Comparison of ENCODE assay signal across 8 cellular contexts in the genomic region with DNA sequence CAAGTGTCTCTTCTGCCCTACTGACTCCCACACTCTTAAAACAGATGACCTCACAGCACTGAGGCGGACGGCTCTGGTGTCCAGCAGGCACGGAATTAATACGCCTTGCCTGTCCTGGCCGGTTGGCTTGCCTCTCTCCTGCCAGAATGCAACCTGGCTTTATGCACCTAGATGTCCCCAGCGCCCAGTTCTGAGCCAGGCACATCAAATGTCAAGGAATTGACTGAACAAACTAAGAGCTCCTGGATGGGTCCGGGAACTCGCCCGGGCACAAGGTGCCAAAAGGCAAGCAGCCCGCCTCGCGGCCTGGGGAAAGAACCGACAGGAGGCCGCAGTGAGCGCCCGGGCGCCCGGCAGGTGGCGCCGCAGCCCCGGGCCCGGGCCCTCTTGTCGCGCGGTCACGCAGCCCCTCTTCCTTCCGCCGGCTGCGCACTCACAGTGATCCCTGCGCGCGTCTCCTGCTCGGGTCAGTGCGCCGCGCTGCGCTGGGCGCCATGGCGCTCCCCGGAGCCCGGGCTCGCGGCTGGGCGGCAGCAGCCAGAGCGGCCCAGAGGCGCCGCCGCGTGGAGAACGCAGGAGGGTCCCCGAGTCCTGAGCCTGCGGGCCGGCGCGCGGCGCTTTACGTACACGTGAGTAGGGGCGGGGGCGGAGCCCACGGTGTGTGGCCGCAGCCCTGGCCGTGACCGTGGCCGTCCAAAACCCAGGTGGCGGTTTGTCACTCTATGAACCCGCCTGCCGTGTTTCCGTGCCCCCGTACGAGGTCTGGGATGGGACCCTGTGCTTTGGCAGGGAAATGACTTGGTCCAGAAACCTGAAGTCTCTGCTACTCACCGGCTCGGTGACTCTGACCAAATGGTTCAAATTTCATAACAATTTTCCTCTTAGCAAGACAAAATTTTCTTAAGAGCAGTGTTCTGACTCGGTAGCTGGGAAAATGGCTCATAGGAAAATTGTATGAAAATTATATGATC. TPM values are rescaled to one million over a fixed set of nuclear protein-coding genes. Genes with fewer than 3 reads are reported as not detected.
DNase-seq lines count a peak whose midpoint lies in the region; ATAC-seq and TF ChIP-seq lines count a peak whose summit lies in the region.

A gene (plus strand): TSS at position 470 of the 971 bp plus-strand sequence. CDS start 25 bp downstream, at position 495.

- no peaks in the 10 kb centered on the region for H4K20me1 ChIP-seq in GM23338 (replicated peaks; ENCODE audit: insufficient read depth)

- H3F3A ChIP-seq in GM23338 (replicated peaks; ENCODE audit: low read depth) = 0 out of 2 replicates have a peak, but pooled peaks cover 16% of the 10 kb centered on the region

- H3K27ac ChIP-seq in GM23338 (ENCODE audit: low read depth) = peak within 1 kb of the TSS; percentile 39; the same call in 1 of the 2 replicates

- H3K9me3 Mint-ChIP-seq in GM23338 = no peaks in the 10 kb centered on the region; the same call in 2 of the 3 replicates
- no peaks in the 10 kb centered on the region for H3K9me3 Mint-ChIP-seq in activated T-helper 2 cell treated with anti-CD3 and anti-CD28 coated beads, Interferon-gamma antibody, Interleukin-2, Interleukin-4, amounts not matched to agents 10 μg/mL and 5 μg/mL and 100 μg/mL, durations not matched to agents 14 hours and 24 hours and 36 hours
- H3K9me3 Mint-ChIP-seq in nephron progenitor cell = no peaks in the 10 kb centered on the region
- H3K9me3 Mint-ChIP-seq in stimulated activated naive CD8-positive, alpha-beta T cell treated with anti-CD3 and anti-CD28 coated beads, Interleukin-15, amount 100 ng/mL, for 72 hours = no peaks in the 10 kb centered on the region

- peak within 1 kb of the TSS; percentile 100 for H2AFZ ChIP-seq in GM23338

- intact Hi-C loops in activated T-helper 2 cell treated with anti-CD3 and anti-CD28 coated beads, Interferon-gamma antibody, Interleukin-2, Interleukin-4, amounts not matched to agents 10 μg/mL and 5 μg/mL and 100 μg/mL, durations not matched to agents 14 hours and 24 hours and 36 hours (cut with micrococcal nuclease) = loop anchor here (1.0 to 10.0 kb wide), 3 partner anchors 30 to 274 kb away; a partner anchor contains a TSS

- no peaks in the 10 kb centered on the region for H3K79me2 ChIP-seq in GM23338 (replicated peaks; ENCODE audit: insufficient read depth)

- H3K4me1 Mint-ChIP-seq in GM23338 (peaks cover 16% of the 10 kb centered on the region), nephron progenitor cell (peaks cover 31% of the 10 kb centered on the region)
- H3K4me1 Mint-ChIP-seq in activated T-helper 2 cell treated with anti-CD3 and anti-CD28 coated beads, Interferon-gamma antibody, Interleukin-2, Interleukin-4, amounts not matched to agents 10 μg/mL and 5 μg/mL and 100 μg/mL, durations not matched to agents 14 hours and 24 hours and 36 hours (ENCODE audit: low read depth) = peaks cover 18% of the 10 kb centered on the region
- peaks cover 38% of the 10 kb centered on the region for H3K4me1 Mint-ChIP-seq in stimulated activated naive CD8-positive, alpha-beta T cell treated with anti-CD3 and anti-CD28 coated beads, Interleukin-15, amount 100 ng/mL, for 72 hours

- H3K4me3 Mint-ChIP-seq in GM23338 (peak within 1 kb of the TSS; percentile 88), nephron progenitor cell (peak within 1 kb of the TSS; percentile 84)
- peak within 1 kb of the TSS; percentile 84 for H3K4me3 Mint-ChIP-seq in activated T-helper 2 cell treated with anti-CD3 and anti-CD28 coated beads, Interferon-gamma antibody, Interleukin-2, Interleukin-4, amounts not matched to agents 10 μg/mL and 5 μg/mL and 100 μg/mL, durations not matched to agents 14 hours and 24 hours and 36 hours (ENCODE audit: low read depth)
- H3K4me3 Mint-ChIP-seq in stimulated activated naive CD8-positive, alpha-beta T cell treated with anti-CD3 and anti-CD28 coated beads, Interleukin-15, amount 100 ng/mL, for 72 hours = peak within 1 kb of the TSS; percentile 86 to 89

- peaks cover 11% of the 10 kb centered on the region; the same call in 1 of the 2 replicates for H3K27me3 ChIP-seq in GM23338 (ENCODE audit: insufficient read depth)

- peak; percentile 61 to 65 for TF ChIP-seq CTCF in GM23338 (conservative IDR thresholded peaks at IDR 0.05; ENCODE audit: low read depth in 2 of 2)
- TF ChIP-seq CTCF in fibroblast of the aortic adventitia (IDR thresholded peaks at IDR 0.05; ENCODE audit: insufficient read depth, low read length) = peak; percentile 45
- peak; percentile 75 for TF ChIP-seq CTCF in nephron progenitor cell (IDR thresholded peaks at IDR 0.05)

- DNase-seq in ELF-1 (ENCODE audit: low read depth, low spot score) = peak; percentile 94
- DNase-seq in GM23338 (ENCODE audit: low spot score) = peak; percentile 92
- peak; percentile 89 for DNase-seq in LHCN-M2 (ENCODE audit: low read depth)
- peak; percentile 96 for DNase-seq in RPMI8226
- DNase-seq in activated T-helper 2 cell treated with anti-CD3 and anti-CD28 coated beads, Interferon-gamma antibody, Interleukin-2, Interleukin-4, amounts not matched to agents 10 μg/mL and 5 μg/mL and 100 μg/mL, durations not matched to agents 14 hours and 24 hours and 36 hours (ENCODE audit: low spot score) = peak; percentile 79
- DNase-seq in fibroblast of the aortic adventitia (ENCODE audit: low read depth) = peak; percentile 81
- peak; percentile 89 for DNase-seq in nephron progenitor cell
- DNase-seq in stimulated activated naive CD8-positive, alpha-beta T cell treated with anti-CD3 and anti-CD28 coated beads, Interleukin-15, amount 100 ng/mL, for 72 hours = peak; percentile 90 to 92

- H3K27ac Mint-ChIP-seq in GM23338 (peak within 1 kb of the TSS; percentile 88), nephron progenitor cell (peak within 1 kb of the TSS; percentile 98)
- peak within 1 kb of the TSS; percentile 79 for H3K27ac Mint-ChIP-seq in activated T-helper 2 cell treated with anti-CD3 and anti-CD28 coated beads, Interferon-gamma antibody, Interleukin-2, Interleukin-4, amounts not matched to agents 10 μg/mL and 5 μg/mL and 100 μg/mL, durations not matched to agents 14 hours and 24 hours and 36 hours
- peak within 1 kb of the TSS; percentile 96 to 97 for H3K27ac Mint-ChIP-seq in stimulated activated naive CD8-positive, alpha-beta T cell treated with anti-CD3 and anti-CD28 coated beads, Interleukin-15, amount 100 ng/mL, for 72 hours

- H3K4me3 ChIP-seq in GM23338 = peak within 1 kb of the TSS; percentile 93
- peak within 1 kb of the TSS; percentile 71 for H3K4me3 ChIP-seq in fibroblast of the aortic adventitia (ENCODE audit: low read depth, low read length)

- H3K36me3 ChIP-seq in GM23338 (ENCODE audit: insufficient read depth) = no peaks in the 10 kb centered on the region

- peak within 1 kb of the TSS; percentile 100 for H3K4me2 ChIP-seq in GM23338

- H3K9me2 ChIP-seq in GM23338 (ENCODE audit: insufficient read depth) = no peaks in the 10 kb centered on the region

- ATAC-seq in GM23338 = peak; percentile 85
- ATAC-seq in stimulated activated naive CD8-positive, alpha-beta T cell treated with anti-CD3 and anti-CD28 coated beads, Interleukin-15, amount 100 ng/mL, for 72 hours = peak; percentile 96

- H3K4me1 ChIP-seq in GM23338 (ENCODE audit: insufficient read depth) = peaks cover 6% of the 10 kb centered on the region; the same call in 1 of the 2 replicates

- peaks cover 14% of the 10 kb centered on the region; the same call in 2 of the 3 replicates for H3K36me3 Mint-ChIP-seq in GM23338 (ENCODE audit: low read depth)
- peaks cover 18% of the 10 kb centered on the region for H3K36me3 Mint-ChIP-seq in activated T-helper 2 cell treated with anti-CD3 and anti-CD28 coated beads, Interferon-gamma antibody, Interleukin-2, Interleukin-4, amounts not matched to agents 10 μg/mL and 5 μg/mL and 100 μg/mL, durations not matched to agents 14 hours and 24 hours and 36 hours (ENCODE audit: low read depth)
- H3K36me3 Mint-ChIP-seq in nephron progenitor cell (ENCODE audit: low read depth) = peaks cover 25% of the 10 kb centered on the region

- H3K27me3 Mint-ChIP-seq in GM23338 (ENCODE audit: insufficient read depth, low read depth, poor library complexity) (peaks cover 8% of the 10 kb centered on the region), nephron progenitor cell (ENCODE audit: low read depth, poor library complexity) (peaks cover 47% of the 10 kb centered on the region)
- H3K27me3 Mint-ChIP-seq in activated T-helper 2 cell treated with anti-CD3 and anti-CD28 coated beads, Interferon-gamma antibody, Interleukin-2, Interleukin-4, amounts not matched to agents 10 μg/mL and 5 μg/mL and 100 μg/mL, durations not matched to agents 14 hours and 24 hours and 36 hours (ENCODE audit: low read depth) = peaks cover 4% of the 10 kb centered on the region
- no peaks in the 10 kb centered on the region for H3K27me3 Mint-ChIP-seq in stimulated activated naive CD8-positive, alpha-beta T cell treated with anti-CD3 and anti-CD28 coated beads, Interleukin-15, amount 100 ng/mL, for 72 hours

TF ChIP-seq in GM23338, 12 proteins besides CTCF, POLR2A, EP300 and RAD21 (continues in another document):
- TF ChIP-seq ZNF114 (CRISPR knock-in tag; IDR thresholded peaks at IDR 0.05) = no peak
- TF ChIP-seq NANOG (IDR thresholded peaks at IDR 0.05; ENCODE audit: borderline replicate concordance) = no peak
- TF ChIP-seq CREB1 (CRISPR knock-in tag; IDR thresholded peaks at IDR 0.05; ENCODE audit: low read depth) = peak; percentile 72; the same call in 1 of the 2 replicates
- TF ChIP-seq ZNF331 (CRISPR knock-in tag; IDR thresholded peaks at IDR 0.05; ENCODE audit: low read depth) = no peak

RNA-seq across cellular contexts. Expression of the gene that starts here (rescaled TPM):
- total RNA-seq in GM23338 (2014; rRNA removed; shearing (Covaris generic)) = 27.5 and 28.7 TPM in 2 replicates
- polyA plus RNA-seq in GM23338 (2016; fragmentation: Nextera tagmentation; extraction: Ambion mirVana) = 16.5 and 18.4 TPM in 2 replicates
- total RNA-seq in LHCN-M2 (2014; rRNA removed) = 17.8 and 23.2 TPM in 2 replicates
- polyA plus RNA-seq in LHCN-M2 (2012) = 13.1 TPM
- total RNA-seq in activated T-helper 2 cell treated with anti-CD3 and anti-CD28 coated beads, Interferon-gamma antibody, Interleukin-2, Interleukin-4, amounts not matched to agents 10 μg/mL and 5 μg/mL and 100 μg/mL, durations not matched to agents 14 hours and 24 hours and 36 hours = 56.8 and 59.0 TPM in 2 replicates
- total RNA-seq in fibroblast of the aortic adventitia (ENCODE audit: low replicate concordance) = 25.8 and 35.4 TPM in 2 replicates

Comparison
In these comparisons a context has a peak if more than half of its experiments do, and no peak if none do; other contexts are left out.
1. Peak in every context shown above with its lines: DNase-seq, ATAC-seq, H3K4me3 ChIP-seq and H3K27ac ChIP-seq.